In genomic region chr1:20662110-20662475, GRCh38 we compare ENCODE assay signal across 8 cellular contexts. TPM values are rescaled to one million over a fixed set of nuclear protein-coding genes. Genes with fewer than 3 reads are reported as not detected.
DNase-seq lines count a peak whose midpoint lies in the region; ATAC-seq and TF ChIP-seq lines count a peak whose summit lies in the region.

No MANE protein-coding gene starts in this region.

- H2AFZ ChIP-seq in Karpas-422 (ENCODE audit: low read length), result no peak overlapping the region

- ATAC-seq in GM21529 (IDR thresholded peaks at IDR 0.05; ENCODE audit: unreplicated experiment), result no peak
- no peak for ATAC-seq in esophagus mucosa

- DNase-seq in BJ (ENCODE audit: low read depth), result no peak
- DNase-seq in Karpas-422, result no peak
- DNase-seq in colonic mucosa, result no peak
- no peak for DNase-seq in stimulated activated CD4-positive, alpha-beta T cell treated with anti-CD3 and anti-CD28 coated beads, Interleukin-2, amount 100 ng/mL, for 24 hours
- no peak for DNase-seq in NCI-H748 treated with DMSO at 0.1 percent for 48 hours (lab: John Stamatoyannopoulos, UW)

- H3K79me2 ChIP-seq in Karpas-422 (ENCODE audit: low read length), result peaks cover 48% of the 10 kb centered on the region

- H3K27me3 ChIP-seq in BJ (ENCODE audit: control insufficient read depth, insufficient read depth, low read length), result no peaks in the 10 kb centered on the region
- no peaks in the 10 kb centered on the region for H3K27me3 ChIP-seq in Karpas-422 (ENCODE audit: low read length)
- H3K27me3 ChIP-seq in colonic mucosa, result no peaks in the 10 kb centered on the region

- peak overlapping the region; percentile 89 to 98 (median 96) for H3K27ac Mint-ChIP-seq in nephron

- POLR2A ChIA-PET in BJ (lab: Charles Lee), result no interaction called here

- H3K4me1 Mint-ChIP-seq in nephron, result peaks cover 30% of the 10 kb centered on the region

- no peak overlapping the region; the same call in 1 of the 2 replicates for H3K27ac ChIP-seq in Karpas-422 (ENCODE audit: low read length)
- peak overlapping the region; percentile 51 for H3K27ac ChIP-seq in colonic mucosa

- H3K36me3 Mint-ChIP-seq in nephron (ENCODE audit: low read depth), result peaks cover 8% of the 10 kb centered on the region

- H3K9ac ChIP-seq in Karpas-422 (ENCODE audit: low read length) (peak overlapping the region; percentile 85), colonic mucosa (ENCODE audit: low read depth in 2 of 2, low read length in 2 of 2) (peak overlapping the region; percentile 73 to 96)

- no peaks in the 10 kb centered on the region for H3K9me3 Mint-ChIP-seq in nephron

- H3K9me2 ChIP-seq in Karpas-422 (replicated peaks; ENCODE audit: insufficient read depth, low read length), result no peaks in the 10 kb centered on the region

- H3K4me3 ChIP-seq in BJ (ENCODE audit: low read depth, low read length), result peak overlapping the region; percentile 91
- peak overlapping the region; percentile 92 for H3K4me3 ChIP-seq in Karpas-422 (ENCODE audit: low read length)
- H3K4me3 ChIP-seq in colonic mucosa, result peak overlapping the region; percentile 96

- CTCF ChIA-PET in BJ (lab: Yijun Ruan, JAX), result interaction anchor here (0.7 to 1.8 kb wide), 3 partner anchors 18 to 855 kb away, joined by 3 to 9 read pairs (median 3); no protein-coding TSS in a partner anchor

- H3K4me3 Mint-ChIP-seq in nephron, result peak overlapping the region; percentile 99 to 100 (median 100)

- peak overlapping the region; percentile 84 for H3K4me2 ChIP-seq in Karpas-422 (ENCODE audit: low read depth, low read length, poor library complexity, severe bottlenecking)

- intact Hi-C loops in colonic mucosa (cut with DNase I), result no loop called here

- H3K27me3 Mint-ChIP-seq in nephron (ENCODE audit: low read depth), result no peaks in the 10 kb centered on the region

- TF ChIP-seq CTCF in BJ (IDR thresholded peaks at IDR 0.05; ENCODE audit: insufficient read depth, low read depth, low read length), result no peak
- no peak for TF ChIP-seq CTCF in colonic mucosa (IDR thresholded peaks at IDR 0.05)
- no peak for TF ChIP-seq CTCF in nephron (IDR thresholded peaks at IDR 0.05; ENCODE audit: unreplicated experiment in 3 of 3)

- H3K9me3 ChIP-seq in Karpas-422 (ENCODE audit: low read length), result no peaks in the 10 kb centered on the region
- H3K9me3 ChIP-seq in colonic mucosa, result no peaks in the 10 kb centered on the region

- H3K36me3 ChIP-seq in BJ (ENCODE audit: control insufficient read depth, insufficient read depth, low read length), result peaks cover 5% of the 10 kb centered on the region
- peaks cover 10% of the 10 kb centered on the region; the same call in 1 of the 2 replicates for H3K36me3 ChIP-seq in Karpas-422 (ENCODE audit: insufficient read depth, low read length)
- peaks cover 4% of the 10 kb centered on the region for H3K36me3 ChIP-seq in colonic mucosa

- H4K20me1 ChIP-seq in Karpas-422 (ENCODE audit: insufficient read depth, low read depth, low read length), result peaks cover 12% of the 10 kb centered on the region

- peaks cover 24% of the 10 kb centered on the region for H3K4me1 ChIP-seq in Karpas-422 (ENCODE audit: low read length)
- no peaks in the 10 kb centered on the region for H3K4me1 ChIP-seq in colonic mucosa

RNA-seq across cellular contexts. Expression of gene DDOST, which starts 0.9 kb away (rescaled TPM):
- polyA plus RNA-seq in BJ (2011; rRNA removed), result 581 and 587 TPM in 2 replicates
- polyA minus RNA-seq in BJ (2011; rRNA and poly(A)+ RNA removed), result 117 and 173 TPM in 2 replicates
- 141 and 161 TPM in 2 replicates for total RNA-seq in Karpas-422 (2014; rRNA removed; shearing (Covaris generic); ENCODE audit: low replicate concordance)
- total RNA-seq in colonic mucosa (100 to 1,000 TPM; 233 to 364 TPM), esophagus mucosa (134 TPM)

RNA-seq across cellular contexts. Expression of gene PINK1, which starts 28.8 kb away (rescaled TPM):
- 65.8 and 89.2 TPM in 2 replicates for polyA plus RNA-seq in BJ (2011; rRNA removed)
- polyA minus RNA-seq in BJ (2011; rRNA and poly(A)+ RNA removed), result 28.3 and 38.9 TPM in 2 replicates
- 4.0 and 8.5 TPM in 2 replicates for total RNA-seq in Karpas-422 (2014; rRNA removed; shearing (Covaris generic); ENCODE audit: low replicate concordance)
- 100 to 1,000 TPM in 1 of 2 donors, 10 to 100 TPM in 1; 49.7 to 119 TPM for total RNA-seq in colonic mucosa
- 36.8 TPM for total RNA-seq in esophagus mucosa

RNA-seq across cellular contexts. Expression of gene KIF17, which starts 55.7 kb away (rescaled TPM):
- polyA plus RNA-seq in BJ (2011; rRNA removed), result 1.6 and 3.7 TPM in 2 replicates
- polyA minus RNA-seq in BJ (2011; rRNA and poly(A)+ RNA removed), result 1.3 and 1.6 TPM in 2 replicates
- not detected in 2 replicates for total RNA-seq in Karpas-422 (2014; rRNA removed; shearing (Covaris generic); ENCODE audit: low replicate concordance)
- total RNA-seq in colonic mucosa (1 to 10 TPM in 1 of 2 donors, under 1 TPM in 1; 0.27 to 1.4 TPM), esophagus mucosa (0.60 TPM)
